In the genomic region with DNA sequence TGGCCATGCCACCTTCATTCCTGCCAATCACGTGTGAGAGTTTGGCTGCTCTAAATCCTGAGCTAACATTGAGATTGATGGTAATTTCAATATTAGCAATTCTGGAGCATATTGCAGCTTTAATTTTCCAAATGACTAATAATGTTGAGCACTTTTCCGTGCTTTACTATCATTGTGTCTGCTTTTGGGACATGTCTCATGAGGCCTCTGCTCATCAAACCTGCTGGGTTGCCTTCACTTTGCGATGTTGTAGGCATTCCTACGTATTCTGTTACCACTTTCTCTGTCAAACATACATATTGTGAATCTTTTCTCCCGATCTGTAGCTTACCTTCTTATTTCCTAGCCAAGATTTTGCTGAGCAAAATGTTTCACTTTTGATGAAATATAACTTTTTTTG, we compare ENCODE assay signal across 10 cellular contexts.
"Had no signal": no experiment of that assay in that cellular context is flagged by ENCODE, and none has a peak within 500 bp of the region (broad histone marks: within the 10 kb centered on the region; RNA-seq: fewer than 3 reads in every experiment).

No MANE protein-coding gene starts in this region.

- H3K4me1 ChIP-seq: HAP-1 had no signal

- H3K9ac ChIP-seq: GM23248 had no signal

- H3K9me3 Mint-ChIP-seq: H9 had no signal

- H3K4me2 ChIP-seq: GM23338 had no signal

- H3K27ac ChIP-seq: GM23248 had no signal

- H3K4me3 ChIP-seq: GM23248, GM23338, HAP-1 had no signal

- H3K4me3 Mint-ChIP-seq: GM23338, H9, HFFc6 had no signal

- H2AFZ ChIP-seq: GM23248, GM23338 had no signal

- H3K9me3 ChIP-seq: HAP-1 had no signal

- DNase-seq: GM23248, GOT3, H7, H9, HCEC 1CT, HFFc6 had no signal

- H3K4me1 Mint-ChIP-seq: GM23338, H9 had no signal

- H3K36me3 ChIP-seq: HAP-1 had no signal

- FAIRE-seq: H1, H54 had no signal

- H3K27ac Mint-ChIP-seq: GM23338, H9, HFFc6 had no signal
